In the genomic region with DNA sequence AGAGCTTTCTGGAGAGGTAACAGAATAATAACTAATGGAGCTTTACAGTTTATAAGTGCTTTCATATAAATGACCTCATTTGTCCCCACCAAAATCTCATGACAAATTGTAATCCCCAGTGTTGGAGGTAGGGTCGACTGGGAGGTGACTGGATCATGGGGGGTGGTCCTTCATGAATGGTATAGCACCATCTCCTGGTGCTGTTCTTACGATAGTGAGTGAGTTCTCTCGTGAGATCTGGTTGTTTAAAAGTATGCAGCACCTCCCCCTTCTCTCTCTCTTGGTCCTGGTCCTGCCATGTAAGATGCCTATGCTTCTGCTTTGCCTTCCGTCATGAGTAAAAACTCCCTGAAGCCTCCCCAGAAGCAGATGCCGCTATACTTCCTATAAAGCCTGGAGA, we compare ENCODE assay signal across 1 cellular context.
TF ChIP-seq lines count a peak whose summit lies in the region.

No MANE protein-coding gene starts in this region.

TF ChIP-seq in GM23338, 12 proteins besides CTCF, POLR2A, EP300 and RAD21 (continued from another document):
- TF ChIP-seq, protein P1, sequence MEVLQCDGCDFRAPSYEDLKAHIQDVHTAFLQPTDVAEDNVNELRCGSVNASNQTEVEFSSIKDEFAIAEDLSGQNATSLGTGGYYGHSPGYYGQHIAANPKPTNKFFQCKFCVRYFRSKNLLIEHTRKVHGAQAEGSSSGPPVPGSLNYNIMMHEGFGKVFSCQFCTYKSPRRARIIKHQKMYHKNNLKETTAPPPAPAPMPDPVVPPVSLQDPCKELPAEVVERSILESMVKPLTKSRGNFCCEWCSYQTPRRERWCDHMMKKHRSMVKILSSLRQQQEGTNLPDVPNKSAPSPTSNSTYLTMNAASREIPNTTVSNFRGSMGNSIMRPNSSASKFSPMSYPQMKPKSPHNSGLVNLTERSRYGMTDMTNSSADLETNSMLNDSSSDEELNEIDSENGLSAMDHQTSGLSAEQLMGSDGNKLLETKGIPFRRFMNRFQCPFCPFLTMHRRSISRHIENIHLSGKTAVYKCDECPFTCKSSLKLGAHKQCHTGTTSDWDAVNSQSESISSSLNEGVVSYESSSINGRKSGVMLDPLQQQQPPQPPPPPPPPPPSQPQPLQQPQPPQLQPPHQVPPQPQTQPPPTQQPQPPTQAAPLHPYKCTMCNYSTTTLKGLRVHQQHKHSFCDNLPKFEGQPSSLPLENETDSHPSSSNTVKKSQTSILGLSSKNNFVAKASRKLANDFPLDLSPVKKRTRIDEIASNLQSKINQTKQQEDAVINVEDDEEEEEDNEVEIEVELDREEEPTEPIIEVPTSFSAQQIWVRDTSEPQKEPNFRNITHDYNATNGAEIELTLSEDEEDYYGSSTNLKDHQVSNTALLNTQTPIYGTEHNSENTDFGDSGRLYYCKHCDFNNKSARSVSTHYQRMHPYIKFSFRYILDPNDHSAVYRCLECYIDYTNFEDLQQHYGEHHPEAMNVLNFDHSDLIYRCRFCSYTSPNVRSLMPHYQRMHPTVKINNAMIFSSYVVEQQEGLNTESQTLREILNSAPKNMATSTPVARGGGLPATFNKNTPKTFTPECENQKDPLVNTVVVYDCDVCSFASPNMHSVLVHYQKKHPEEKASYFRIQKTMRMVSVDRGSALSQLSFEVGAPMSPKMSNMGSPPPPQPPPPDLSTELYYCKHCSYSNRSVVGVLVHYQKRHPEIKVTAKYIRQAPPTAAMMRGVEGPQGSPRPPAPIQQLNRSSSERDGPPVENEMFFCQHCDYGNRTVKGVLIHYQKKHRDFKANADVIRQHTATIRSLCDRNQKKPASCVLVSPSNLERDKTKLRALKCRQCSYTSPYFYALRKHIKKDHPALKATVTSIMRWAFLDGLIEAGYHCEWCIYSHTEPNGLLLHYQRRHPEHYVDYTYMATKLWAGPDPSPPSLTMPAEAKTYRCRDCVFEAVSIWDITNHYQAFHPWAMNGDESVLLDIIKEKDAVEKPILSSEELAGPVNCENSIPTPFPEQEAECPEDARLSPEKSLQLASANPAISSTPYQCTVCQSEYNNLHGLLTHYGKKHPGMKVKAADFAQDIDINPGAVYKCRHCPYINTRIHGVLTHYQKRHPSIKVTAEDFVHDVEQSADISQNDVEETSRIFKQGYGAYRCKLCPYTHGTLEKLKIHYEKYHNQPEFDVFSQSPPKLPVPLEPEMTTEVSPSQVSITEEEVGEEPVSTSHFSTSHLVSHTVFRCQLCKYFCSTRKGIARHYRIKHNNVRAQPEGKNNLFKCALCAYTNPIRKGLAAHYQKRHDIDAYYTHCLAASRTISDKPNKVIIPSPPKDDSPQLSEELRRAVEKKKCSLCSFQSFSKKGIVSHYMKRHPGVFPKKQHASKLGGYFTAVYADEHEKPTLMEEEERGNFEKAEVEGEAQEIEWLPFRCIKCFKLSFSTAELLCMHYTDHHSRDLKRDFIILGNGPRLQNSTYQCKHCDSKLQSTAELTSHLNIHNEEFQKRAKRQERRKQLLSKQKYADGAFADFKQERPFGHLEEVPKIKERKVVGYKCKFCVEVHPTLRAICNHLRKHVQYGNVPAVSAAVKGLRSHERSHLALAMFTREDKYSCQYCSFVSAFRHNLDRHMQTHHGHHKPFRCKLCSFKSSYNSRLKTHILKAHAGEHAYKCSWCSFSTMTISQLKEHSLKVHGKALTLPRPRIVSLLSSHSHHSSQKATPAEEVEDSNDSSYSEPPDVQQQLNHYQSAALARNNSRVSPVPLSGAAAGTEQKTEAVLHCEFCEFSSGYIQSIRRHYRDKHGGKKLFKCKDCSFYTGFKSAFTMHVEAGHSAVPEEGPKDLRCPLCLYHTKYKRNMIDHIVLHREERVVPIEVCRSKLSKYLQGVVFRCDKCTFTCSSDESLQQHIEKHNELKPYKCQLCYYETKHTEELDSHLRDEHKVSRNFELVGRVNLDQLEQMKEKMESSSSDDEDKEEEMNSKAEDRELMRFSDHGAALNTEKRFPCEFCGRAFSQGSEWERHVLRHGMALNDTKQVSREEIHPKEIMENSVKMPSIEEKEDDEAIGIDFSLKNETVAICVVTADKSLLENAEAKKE (CRISPR knock-in tag; IDR thresholded peaks at IDR 0.05), result no peak
- TF ChIP-seq EZH2phosphoT487 (IDR thresholded peaks at IDR 0.05; ENCODE audit: unreplicated experiment) (no peak), CREB1 (CRISPR knock-in tag; IDR thresholded peaks at IDR 0.05; ENCODE audit: low read depth) (no peak), EZH2 (IDR thresholded peaks at IDR 0.05; ENCODE audit: low read depth, unreplicated experiment) (no peak)
